ENCODE assay signal across 14 cellular contexts in the genomic region with DNA sequence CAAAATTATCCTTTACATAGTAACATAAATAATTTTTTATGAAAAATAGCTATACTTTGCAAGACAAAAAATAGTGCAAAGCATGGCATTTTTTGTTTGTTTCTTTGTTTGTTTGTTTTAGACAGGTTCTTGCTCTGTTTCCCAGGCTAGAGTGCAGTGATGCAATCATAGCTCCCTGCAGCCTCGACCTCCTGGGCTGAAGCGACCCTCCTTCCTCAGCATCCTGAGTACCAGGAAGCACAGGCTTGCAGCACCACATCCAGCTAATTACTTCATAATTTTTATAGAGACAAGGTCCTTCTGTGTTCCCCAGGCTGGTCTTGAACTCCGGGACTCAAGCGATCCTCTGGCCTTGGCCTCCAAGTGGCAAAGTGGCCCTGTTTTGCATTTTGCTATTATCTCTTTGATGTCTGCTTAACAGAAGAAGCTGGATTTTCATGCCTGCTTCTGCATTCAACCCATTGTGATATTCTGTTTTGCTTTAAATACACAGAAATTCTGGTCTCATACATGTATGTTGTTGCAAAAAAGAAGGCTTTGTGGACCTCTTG. TPM values are rescaled to one million over a fixed set of nuclear protein-coding genes. Genes with fewer than 3 reads are reported as not detected.
DNase-seq lines count a peak whose midpoint lies in the region; ATAC-seq and TF ChIP-seq lines count a peak whose summit lies in the region.
"Had no signal": no experiment of that assay in that cellular context is flagged by ENCODE, and none has a peak within 500 bp of the region (broad histone marks: within the 10 kb centered on the region; RNA-seq: fewer than 3 reads in every experiment).

No MANE protein-coding gene starts in this region.

- H3K27me3 ChIP-seq in DOHH2 (ENCODE audit: control insufficient read depth, low read length): no peaks in the 10 kb centered on the region
- no peaks in the 10 kb centered on the region for H3K27me3 ChIP-seq in Loucy (ENCODE audit: insufficient read depth, low read length, poor library complexity, severe bottlenecking)
- no peaks in the 10 kb centered on the region for H3K27me3 ChIP-seq in spleen (replicated peaks in 1 of 7)
- H3K27me3 ChIP-seq: BE2C had no signal

- TF ChIP-seq CTCF in DOHH2 (IDR thresholded peaks at IDR 0.05; ENCODE audit: low read depth, low read length, poor library complexity, severe bottlenecking) (no peak), Loucy (conservative IDR thresholded peaks at IDR 0.05; ENCODE audit: low read length) (no peak), WTC11 (IDR thresholded peaks at IDR 0.05) (no peak), spleen (IDR thresholded peaks at IDR 0.05 in 8 of 11, conservative IDR thresholded peaks at IDR 0.05 in 3 of 11) (no peak)

- H3K9me3 Mint-ChIP-seq in WTC11: peaks cover 1% of the 10 kb centered on the region
- H3K9me3 Mint-ChIP-seq: CD4-positive, alpha-beta memory T cell had no signal

- peak overlapping the region; percentile 52 for H3K4me3 ChIP-seq in DOHH2 (ENCODE audit: low read length)
- no peak overlapping the region for H3K4me3 ChIP-seq in Loucy (ENCODE audit: low read length, poor library complexity, severe bottlenecking)
- no peak overlapping the region for H3K4me3 ChIP-seq in spleen
- H3K4me3 ChIP-seq: HAP-1 had no signal

- TF ChIP-seq POLR2A in spleen (IDR thresholded peaks at IDR 0.05): no peak

- H3K9me2 ChIP-seq in DOHH2 (replicated peaks; ENCODE audit: control insufficient read depth, low read length): no peaks in the 10 kb centered on the region
- no peaks in the 10 kb centered on the region for H3K9me2 ChIP-seq in Loucy (replicated peaks; ENCODE audit: low read depth, low read length)

- DNase-seq in WTC11 (ENCODE audit: low spot score): no peak
- DNase-seq in spleen: no peak
- DNase-seq in sciatic nerve (ENCODE audit: low spot score): no peak
- DNase-seq: BE2C; CD4-positive, alpha-beta memory T cell; DMS79; EL had no signal

- H3K27me3 Mint-ChIP-seq in WTC11 (ENCODE audit: low read depth): no peaks in the 10 kb centered on the region
- H3K27me3 Mint-ChIP-seq: CD4-positive, alpha-beta memory T cell had no signal

- H4K20me1 ChIP-seq in DOHH2 (ENCODE audit: control insufficient read depth, insufficient read depth, low read depth, low read length) (no peaks in the 10 kb centered on the region), Loucy (ENCODE audit: insufficient read depth, low read length, poor library complexity, severe bottlenecking) (no peaks in the 10 kb centered on the region)

- peak overlapping the region; percentile 27; the same call in 1 of the 2 replicates for H2AFZ ChIP-seq in Loucy (ENCODE audit: low read length)

- H3K4me1 Mint-ChIP-seq in WTC11: no peaks in the 10 kb centered on the region
- H3K4me1 Mint-ChIP-seq: CD4-positive, alpha-beta memory T cell had no signal

- H3K9me3 ChIP-seq in DOHH2 (ENCODE audit: control insufficient read depth, insufficient read depth, low read length) (no peaks in the 10 kb centered on the region), Loucy (ENCODE audit: insufficient read depth, low read depth, low read length) (no peaks in the 10 kb centered on the region), spleen (peaks cover 0 to 4% (median 0%) of the 10 kb centered on the region in 8 donors)
- H3K9me3 ChIP-seq: BE2C, HAP-1 had no signal

- POLR2A ChIA-PET in WTC11 (lab: Charles Lee): interaction anchor here (0.6 kb wide), 1 partner anchor 80 kb away, joined by 4 read pairs; no protein-coding TSS in a partner anchor

- H3K4me3 Mint-ChIP-seq in WTC11: no peak overlapping the region
- H3K4me3 Mint-ChIP-seq: CD4-positive, alpha-beta memory T cell had no signal

- H3K4me1 ChIP-seq in DOHH2 (ENCODE audit: control insufficient read depth, low read length) (peaks cover 77% of the 10 kb centered on the region), Loucy (ENCODE audit: insufficient read depth, low read length, poor library complexity, severe bottlenecking) (no peaks in the 10 kb centered on the region), spleen (peaks cover 0 to 42% (median 16%) of the 10 kb centered on the region in 6 donors)
- H3K4me1 ChIP-seq: BE2C, HAP-1 had no signal

- H3K4me2 ChIP-seq in DOHH2 (ENCODE audit: low read length) (peak overlapping the region; percentile 97), Loucy (ENCODE audit: low read depth, low read length, poor library complexity, severe bottlenecking) (no peak overlapping the region)

- H3K36me3 Mint-ChIP-seq in WTC11: peaks cover under 1% of the 10 kb centered on the region; the same call in 1 of the 2 replicates
- H3K36me3 Mint-ChIP-seq: CD4-positive, alpha-beta memory T cell had no signal

- 46 to 55% (median 49%) methylated on average over 4 of the region's 4 CpGs for WGBS in spleen, 5 donors

- CTCF ChIA-PET in WTC11 (lab: Charles Lee): interaction anchor here (1.8 kb wide), 1 partner anchor 22 kb away, joined by 4 read pairs; no protein-coding TSS in a partner anchor

- H3K27ac ChIP-seq in DOHH2 (ENCODE audit: low read depth, low read length) (peak overlapping the region; percentile 100), spleen (peak overlapping the region in 5 of 8 donors; percentile 34 to 68 (median 54))
- H3K27ac ChIP-seq: C4-2B, HL-60 had no signal

- H3K36me3 ChIP-seq in DOHH2 (ENCODE audit: control insufficient read depth, low read length) (peaks cover 86% of the 10 kb centered on the region), Loucy (ENCODE audit: insufficient read depth, low read length) (no peaks in the 10 kb centered on the region), spleen (no peaks in the 10 kb centered on the region)
- H3K36me3 ChIP-seq: BE2C, HAP-1 had no signal

- ATAC-seq in WTC11: no peak
- no peak for ATAC-seq in sciatic nerve
- no peak for ATAC-seq in HG03139 (IDR thresholded peaks at IDR 0.05; ENCODE audit: unreplicated experiment)
- ATAC-seq in GM19328 (IDR thresholded peaks at IDR 0.05; ENCODE audit: unreplicated experiment): no peak

- peaks cover 98% of the 10 kb centered on the region for H3K79me2 ChIP-seq in DOHH2 (ENCODE audit: control insufficient read depth, low read length)
- H3K79me2 ChIP-seq in Loucy (ENCODE audit: insufficient read depth, low read length): no peaks in the 10 kb centered on the region

- H3K27ac Mint-ChIP-seq in WTC11: no peak overlapping the region
- H3K27ac Mint-ChIP-seq: CD4-positive, alpha-beta memory T cell had no signal

- H3F3A ChIP-seq in DOHH2 (ENCODE audit: control insufficient read depth, insufficient read depth) (peaks cover 44% of the 10 kb centered on the region), Loucy (ENCODE audit: low read depth) (no peaks in the 10 kb centered on the region)

- intact Hi-C loops in spleen (cut with DNase I; ENCODE audit: low total_unique reads) (no loop called here), sciatic nerve (cut with DNase I) (no loop called here)

- no peak overlapping the region for H3K9ac ChIP-seq in Loucy (ENCODE audit: low read depth, low read length, poor library complexity, severe bottlenecking)

TF ChIP-seq in WTC11, 78 proteins besides CTCF, POLR2A, EP300 and RAD21:
- TF ChIP-seq RELA (CRISPR knock-in tag; IDR thresholded peaks at IDR 0.05; ENCODE audit: borderline replicate concordance): no peak
- no peak for TF ChIP-seq SP1 (CRISPR knock-in tag; conservative IDR thresholded peaks at IDR 0.05)
- TF ChIP-seq, protein P1, sequence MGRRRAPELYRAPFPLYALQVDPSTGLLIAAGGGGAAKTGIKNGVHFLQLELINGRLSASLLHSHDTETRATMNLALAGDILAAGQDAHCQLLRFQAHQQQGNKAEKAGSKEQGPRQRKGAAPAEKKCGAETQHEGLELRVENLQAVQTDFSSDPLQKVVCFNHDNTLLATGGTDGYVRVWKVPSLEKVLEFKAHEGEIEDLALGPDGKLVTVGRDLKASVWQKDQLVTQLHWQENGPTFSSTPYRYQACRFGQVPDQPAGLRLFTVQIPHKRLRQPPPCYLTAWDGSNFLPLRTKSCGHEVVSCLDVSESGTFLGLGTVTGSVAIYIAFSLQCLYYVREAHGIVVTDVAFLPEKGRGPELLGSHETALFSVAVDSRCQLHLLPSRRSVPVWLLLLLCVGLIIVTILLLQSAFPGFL (CRISPR knock-in tag; IDR thresholded peaks at IDR 0.05; ENCODE audit: borderline replicate concordance): no peak
- 0 out of 2 replicates have a peak, but pooled peaks have one; percentile 26 for TF ChIP-seq GABPB1 (CRISPR knock-in tag; IDR thresholded peaks at IDR 0.05)
- no peak for TF ChIP-seq ZNF121 (CRISPR knock-in tag; IDR thresholded peaks at IDR 0.05)
- TF ChIP-seq MXD4 (CRISPR knock-in tag; IDR thresholded peaks at IDR 0.05; ENCODE audit: borderline replicate concordance): no peak
- TF ChIP-seq, protein P2, sequence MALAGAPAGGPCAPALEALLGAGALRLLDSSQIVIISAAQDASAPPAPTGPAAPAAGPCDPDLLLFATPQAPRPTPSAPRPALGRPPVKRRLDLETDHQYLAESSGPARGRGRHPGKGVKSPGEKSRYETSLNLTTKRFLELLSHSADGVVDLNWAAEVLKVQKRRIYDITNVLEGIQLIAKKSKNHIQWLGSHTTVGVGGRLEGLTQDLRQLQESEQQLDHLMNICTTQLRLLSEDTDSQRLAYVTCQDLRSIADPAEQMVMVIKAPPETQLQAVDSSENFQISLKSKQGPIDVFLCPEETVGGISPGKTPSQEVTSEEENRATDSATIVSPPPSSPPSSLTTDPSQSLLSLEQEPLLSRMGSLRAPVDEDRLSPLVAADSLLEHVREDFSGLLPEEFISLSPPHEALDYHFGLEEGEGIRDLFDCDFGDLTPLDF (CRISPR knock-in tag; IDR thresholded peaks at IDR 0.05): no peak

RNA-seq across cellular contexts. Expression of a gene that starts 49.4 kb away (rescaled TPM):
- total RNA-seq in WTC11 (2021): 114 to 149 TPM (median 127 TPM) in 3 replicates
- total RNA-seq in spleen: 10 to 100 TPM; 30.3 to 64.0 (median 56.0) TPM
- 10 to 100 TPM; 12.5 to 16.8 (median 15.6) TPM for polyA plus RNA-seq in spleen
- total RNA-seq in sciatic nerve: 49.3 TPM
